ENCODE assay signal across 18 cellular contexts in genomic region chr16:10368984-10369551, GRCh38. TPM values are rescaled to one million over a fixed set of nuclear protein-coding genes. Genes with fewer than 3 reads are reported as not detected.
A peak's percentile ranks its signal among the peaks of the same experiment; 100 is the strongest.
DNase-seq lines count a peak whose midpoint lies in the region; ATAC-seq and TF ChIP-seq lines count a peak whose summit lies in the region.
"Had no signal": no experiment of that assay in that cellular context is flagged by ENCODE, and none has a peak within 500 bp of the region (broad histone marks: within the 10 kb centered on the region; RNA-seq: fewer than 3 reads in every experiment).

No MANE protein-coding gene starts in this region.

- no peak for DNase-seq in left ventricle myocardium inferior
- no peak for DNase-seq in left ventricle myocardium superior
- peak; percentile 40 for DNase-seq in WERI-Rb-1
- DNase-seq in iPS-NIHi7 (ENCODE audit: extremely low spot score) = peak; percentile 35
- DNase-seq in KG1 (lab: John Stamatoyannopoulos, UW) = no peak
- DNase-seq in AG08395 (ENCODE audit: low spot score) = no peak
- no peak for DNase-seq in T-helper 9 cell
- DNase-seq in NCI-H1417 (lab: John Stamatoyannopoulos, UW) = no peak
- DNase-seq: adrenal gland, EL, MM.1S, NCI-H345, occipital lobe, SHP77 treated with DMSO at 0.1 percent for 48 hours, uterus had no signal

- no peak overlapping the region for H3K27ac ChIP-seq in left ventricle myocardium inferior (replicated peaks)
- no peak overlapping the region for H3K27ac ChIP-seq in WERI-Rb-1
- H3K27ac ChIP-seq: adrenal gland, gastroesophageal sphincter, uterus, VCaP had no signal

- H3K9me3 ChIP-seq in left ventricle myocardium inferior (replicated peaks) = peaks cover 19% of the 10 kb centered on the region
- peaks cover 2% of the 10 kb centered on the region for H3K9me3 ChIP-seq in WERI-Rb-1 (ENCODE audit: severe bottlenecking)
- H3K9me3 ChIP-seq: adrenal gland, uterus had no signal

- no peaks in the 10 kb centered on the region for H3K4me1 ChIP-seq in left ventricle myocardium inferior
- H3K4me1 ChIP-seq: adrenal gland, gastroesophageal sphincter, uterus had no signal

- H3K36me3 ChIP-seq in left ventricle myocardium inferior = no peaks in the 10 kb centered on the region
- H3K36me3 ChIP-seq in WERI-Rb-1 = no peaks in the 10 kb centered on the region
- H3K36me3 ChIP-seq: adrenal gland, gastroesophageal sphincter, uterus had no signal

- H3K4me3 ChIP-seq in left ventricle myocardium inferior (no peak overlapping the region), WERI-Rb-1 (ENCODE audit: low read depth, low read length) (no peak overlapping the region)
- H3K4me3 ChIP-seq: adrenal gland, gastroesophageal sphincter, lung, uterus had no signal

- intact Hi-C loops in left ventricle myocardium inferior (cut with micrococcal nuclease) (no loop called here), left ventricle myocardium superior (cut with micrococcal nuclease) (no loop called here)

- no peaks in the 10 kb centered on the region for H3K27me3 ChIP-seq in left ventricle myocardium inferior (ENCODE audit: low read depth)
- H3K27me3 ChIP-seq in WERI-Rb-1 (ENCODE audit: insufficient read depth, low read depth, severe bottlenecking) = no peaks in the 10 kb centered on the region
- H3K27me3 ChIP-seq: adrenal gland, gastroesophageal sphincter, uterus had no signal

- TF ChIP-seq CTCF in left ventricle myocardium inferior (IDR thresholded peaks at IDR 0.05; ENCODE audit: borderline replicate concordance) (peak; percentile 40), WERI-Rb-1 (IDR thresholded peaks at IDR 0.05; ENCODE audit: low read depth, low read length) (peak; percentile 53)

- ATAC-seq in left ventricle myocardium superior = no peak
- ATAC-seq: gastroesophageal sphincter had no signal

RNA-seq across cellular contexts. Expression of gene ATF7IP2, which starts 16.8 kb away (rescaled TPM):
- total RNA-seq in left ventricle myocardium inferior (53.6 TPM), left ventricle myocardium superior (50.0 TPM)

Comparison
In these comparisons a context has a peak if more than half of its experiments do, and no peak if none do; other contexts are left out.
1. DNase-seq: peak in WERI-Rb-1 (single experiment) and iPS-NIHi7 (single experiment); none in left ventricle myocardium inferior (single experiment), left ventricle myocardium superior (single experiment), KG1 (single experiment), AG08395 (single experiment), T-helper 9 cell (single experiment) and NCI-H1417 (0 of 3).